1 cellular context compared by ENCODE assay signal in the genomic region with DNA sequence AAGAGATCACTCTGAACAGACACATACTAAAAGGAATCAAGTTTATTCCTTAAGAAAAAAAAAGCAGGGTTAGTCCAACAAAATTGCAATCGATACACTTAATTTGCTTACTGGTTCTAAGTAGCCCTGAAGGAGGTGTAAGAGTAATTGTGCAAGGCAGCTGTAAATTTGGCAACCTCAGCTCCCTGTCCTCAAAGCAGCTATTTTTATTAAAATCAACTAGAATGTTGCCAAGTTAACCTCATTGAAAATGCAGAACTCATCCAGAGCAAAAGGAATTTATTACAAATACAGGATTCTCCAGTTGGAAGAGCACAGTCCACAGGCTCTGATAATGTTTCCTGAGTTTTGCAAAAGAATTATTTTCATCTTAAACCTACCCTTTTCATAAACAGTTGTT.
TF ChIP-seq lines count a peak whose summit lies in the region.

No MANE protein-coding gene starts in this region.

TF ChIP-seq in H1, 55 proteins besides CTCF, POLR2A, EP300 and RAD21 (continued from another document):
- TF ChIP-seq, protein P1, sequence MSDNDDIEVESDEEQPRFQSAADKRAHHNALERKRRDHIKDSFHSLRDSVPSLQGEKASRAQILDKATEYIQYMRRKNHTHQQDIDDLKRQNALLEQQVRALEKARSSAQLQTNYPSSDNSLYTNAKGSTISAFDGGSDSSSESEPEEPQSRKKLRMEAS (IDR thresholded peaks at IDR 0.05): no peak
- no peak for TF ChIP-seq JUND (IDR thresholded peaks at IDR 0.05; ENCODE audit: low read length)
- TF ChIP-seq RXRA (IDR thresholded peaks at IDR 0.05; ENCODE audit: insufficient read depth, low read depth, low read length): no peak
- no peak for TF ChIP-seq EZH2 (IDR thresholded peaks at IDR 0.05; ENCODE audit: low read depth, low read length, severe bottlenecking)
- TF ChIP-seq SIX5 (IDR thresholded peaks at IDR 0.05; ENCODE audit: low read depth, low read length): no peak
- TF ChIP-seq TBP (IDR thresholded peaks at IDR 0.05; ENCODE audit: low read depth, low read length): no peak
- TF ChIP-seq, protein P2, sequence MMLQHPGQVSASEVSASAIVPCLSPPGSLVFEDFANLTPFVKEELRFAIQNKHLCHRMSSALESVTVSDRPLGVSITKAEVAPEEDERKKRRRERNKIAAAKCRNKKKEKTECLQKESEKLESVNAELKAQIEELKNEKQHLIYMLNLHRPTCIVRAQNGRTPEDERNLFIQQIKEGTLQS (IDR thresholded peaks at IDR 0.05; ENCODE audit: insufficient read depth, low read depth, low read length): no peak
- TF ChIP-seq TEAD4 (IDR thresholded peaks at IDR 0.05; ENCODE audit: low read depth, low read length): no peak
- TF ChIP-seq CHD2 (IDR thresholded peaks at IDR 0.05; ENCODE audit: low read length): no peak
- TF ChIP-seq GABPA (IDR thresholded peaks at IDR 0.05; ENCODE audit: borderline replicate concordance, insufficient read depth, low read length): no peak
- TF ChIP-seq TAF7 (optimal IDR thresholded peaks at IDR 0.05; ENCODE audit: borderline replicate concordance, low read depth, low read length): no peak
- no peak for TF ChIP-seq HDAC2 (IDR thresholded peaks at IDR 0.05; ENCODE audit: borderline replicate concordance in 1 of 2, low read depth in 2 of 2, low read length in 2 of 2)
- TF ChIP-seq SP2 (IDR thresholded peaks at IDR 0.05; ENCODE audit: low read length): no peak
TF ChIP-seq in H1: peak in this region for 0.
